ENCODE assay signal across 2 cellular contexts in genomic region chr16:57577691-57578224, GRCh38.
A peak's percentile ranks its signal among the peaks of the same experiment; 100 is the strongest.
TF ChIP-seq lines count a peak whose summit lies in the region.

No MANE protein-coding gene starts in this region.

TF ChIP-seq in GM23338, 12 proteins besides CTCF, POLR2A, EP300 and RAD21:
- TF ChIP-seq POLR2AphosphoS5 (IDR thresholded peaks at IDR 0.05; ENCODE audit: low read depth) (no peak), JUNB (IDR thresholded peaks at IDR 0.05; ENCODE audit: unreplicated experiment) (no peak), ZNF114 (CRISPR knock-in tag; IDR thresholded peaks at IDR 0.05) (no peak), ZNF331 (CRISPR knock-in tag; IDR thresholded peaks at IDR 0.05; ENCODE audit: low read depth) (no peak), ZNF462 (CRISPR knock-in tag; IDR thresholded peaks at IDR 0.05) (no peak), CREB1 (CRISPR knock-in tag; IDR thresholded peaks at IDR 0.05; ENCODE audit: low read depth) (no peak), EZH2phosphoT487 (IDR thresholded peaks at IDR 0.05; ENCODE audit: unreplicated experiment) (no peak), REST (IDR thresholded peaks at IDR 0.05; ENCODE audit: unreplicated experiment) (no peak)

TF ChIP-seq in GM12878, 131 proteins besides CTCF, POLR2A, EP300 and RAD21:
- TF ChIP-seq NFXL1 (IDR thresholded peaks at IDR 0.05; ENCODE audit: borderline replicate concordance) (no peak), ZBTB40 (IDR thresholded peaks at IDR 0.05; ENCODE audit: borderline replicate concordance) (no peak), ZNF687 (IDR thresholded peaks at IDR 0.05) (no peak), RUNX3 (IDR thresholded peaks at IDR 0.05; ENCODE audit: low read length) (0 out of 2 replicates have a peak, but pooled peaks have one; percentile 2), PML (IDR thresholded peaks at IDR 0.05; ENCODE audit: low read length) (peak; percentile 36), POLR2AphosphoS2 (IDR thresholded peaks at IDR 0.05; ENCODE audit: low read depth, low read length) (0 out of 2 replicates have a peak, but pooled peaks have one; percentile 10), RCOR1 (conservative IDR thresholded peaks at IDR 0.05; ENCODE audit: low read depth, low read length) (no peak), PBX3 (IDR thresholded peaks at IDR 0.05; ENCODE audit: insufficient replicate concordance, low read depth, low read length) (no peak)
